In genomic region chr12:65966852-65967593, GRCh38 we compare ENCODE assay signal across 1 cellular context.
TF ChIP-seq lines count a peak whose summit lies in the region.

No MANE protein-coding gene starts in this region.

TF ChIP-seq in SK-N-SH, 30 proteins besides CTCF, POLR2A, EP300 and RAD21 (continued from another document):
- TF ChIP-seq REST (IDR thresholded peaks at IDR 0.05; ENCODE audit: low read depth, low read length): no peak
